Comparison of ENCODE assay signal across 10 cellular contexts in genomic region chr17:68777243-68777855, GRCh38.
DNase-seq lines count a peak whose midpoint lies in the region; ATAC-seq and TF ChIP-seq lines count a peak whose summit lies in the region.
"Had no signal": no experiment of that assay in that cellular context is flagged by ENCODE, and none has a peak within 500 bp of the region (broad histone marks: within the 10 kb centered on the region; RNA-seq: fewer than 3 reads in every experiment).

No MANE protein-coding gene starts in this region.

- no peak overlapping the region for H3K4me3 Mint-ChIP-seq in stimulated activated memory B cell treated with anti-CD40 and anti-IgM and Interleukin-4, amounts not matched to agents 10 μg/mL and 1 μg/mL and 100 μg/mL, for 72 hours
- H3K4me3 Mint-ChIP-seq: activated naive CD8-positive, alpha-beta T cell treated with anti-CD3 and anti-CD28 coated beads, Interleukin-2, amount 10 ng/mL, durations not matched to agents 7 days and 5 days had no signal

- CTCF ChIA-PET in PC-9 (lab: Charles Lee), result no interaction called here

- H3K27me3 ChIP-seq in HL-60 (ENCODE audit: insufficient read depth, poor library complexity, severe bottlenecking), result no peaks in the 10 kb centered on the region
- H3K27me3 ChIP-seq in PC-9 (ENCODE audit: insufficient read depth, low read depth), result no peaks in the 10 kb centered on the region
- H3K27me3 ChIP-seq in kidney epithelial cell (ENCODE audit: control insufficient read depth, insufficient read depth, low read length), result no peaks in the 10 kb centered on the region
- H3K27me3 ChIP-seq: BLaER1 treated with 17β-estradiol and CSF1 and Interleukin-3, amounts not matched to agents 10 nM and 100 nM had no signal

- DNase-seq in NCI-H1436 (lab: John Stamatoyannopoulos, UW) (peak; percentile 51), NCI-H1436 treated with DMSO at 0.1 percent for 48 hours (lab: John Stamatoyannopoulos, UW) (no peak), HL-60 (ENCODE audit: low read depth in 1 of 2, low spot score in 1 of 2) (peak in 1 of 2 experiments; percentile 45), PC-9 (peak in 1 of 2 experiments; percentile 39), cerebellar cortex (ENCODE audit: low spot score) (peak; percentile 61), kidney epithelial cell (ENCODE audit: low read depth) (no peak)
- DNase-seq: activated naive CD8-positive, alpha-beta T cell treated with anti-CD3 and anti-CD28 coated beads, Interleukin-2, amount 10 ng/mL, durations not matched to agents 7 days and 5 days had no signal

- no peaks in the 10 kb centered on the region for H3K27me3 Mint-ChIP-seq in stimulated activated memory B cell treated with anti-CD40 and anti-IgM and Interleukin-4, amounts not matched to agents 10 μg/mL and 1 μg/mL and 100 μg/mL, for 72 hours

- no peaks in the 10 kb centered on the region for H3K4me1 ChIP-seq in PC-9 (replicated peaks; ENCODE audit: insufficient read depth)

- no peak overlapping the region for H3K4me2 ChIP-seq in PC-9

- peaks cover 26% of the 10 kb centered on the region for H3K4me1 Mint-ChIP-seq in stimulated activated memory B cell treated with anti-CD40 and anti-IgM and Interleukin-4, amounts not matched to agents 10 μg/mL and 1 μg/mL and 100 μg/mL, for 72 hours

- POLR2A ChIA-PET in PC-9 (lab: Charles Lee; ENCODE audit: unreplicated experiment), result no interaction called here

- no peak overlapping the region for H3K27ac ChIP-seq in HL-60 (replicated peaks)
- no peak overlapping the region for H3K27ac ChIP-seq in PC-9

- ATAC-seq in stimulated activated memory B cell treated with anti-CD40 and anti-IgM and Interleukin-4, amounts not matched to agents 10 μg/mL and 1 μg/mL and 100 μg/mL, for 72 hours, result no peak
- ATAC-seq in HG03039 (IDR thresholded peaks at IDR 0.05; ENCODE audit: unreplicated experiment), result no peak

- peak; percentile 50 for TF ChIP-seq CTCF in HL-60 (IDR thresholded peaks at IDR 0.05; ENCODE audit: insufficient read depth, low read length)
- TF ChIP-seq CTCF in PC-9 (conservative IDR thresholded peaks at IDR 0.05), result peak; percentile 80
- TF ChIP-seq CTCF in kidney epithelial cell (IDR thresholded peaks at IDR 0.05; ENCODE audit: insufficient read depth, low read length, poor library complexity, severe bottlenecking), result peak; percentile 72

- peak overlapping the region; percentile 55 for H3K27ac Mint-ChIP-seq in stimulated activated memory B cell treated with anti-CD40 and anti-IgM and Interleukin-4, amounts not matched to agents 10 μg/mL and 1 μg/mL and 100 μg/mL, for 72 hours
- H3K27ac Mint-ChIP-seq: activated naive CD8-positive, alpha-beta T cell treated with anti-CD3 and anti-CD28 coated beads, Interleukin-2, amount 10 ng/mL, durations not matched to agents 7 days and 5 days had no signal

- H3K4me3 ChIP-seq in HL-60 (replicated peaks; ENCODE audit: insufficient read depth, low read length), result no peak overlapping the region
- no peak overlapping the region for H3K4me3 ChIP-seq in PC-9
- H3K4me3 ChIP-seq in kidney epithelial cell (ENCODE audit: low read depth, low read length), result no peak overlapping the region
- H3K4me3 ChIP-seq: BLaER1 treated with 17β-estradiol and CSF1 and Interleukin-3, amounts not matched to agents 10 nM and 100 nM had no signal

- no peaks in the 10 kb centered on the region for H4K20me1 ChIP-seq in PC-9 (ENCODE audit: insufficient read depth)
- H4K20me1 ChIP-seq: BLaER1 treated with 17β-estradiol and CSF1 and Interleukin-3, amounts not matched to agents 10 nM and 100 nM had no signal

- no peaks in the 10 kb centered on the region for H3K9me2 ChIP-seq in PC-9 (ENCODE audit: insufficient read depth)

- H3K9me3 Mint-ChIP-seq in stimulated activated memory B cell treated with anti-CD40 and anti-IgM and Interleukin-4, amounts not matched to agents 10 μg/mL and 1 μg/mL and 100 μg/mL, for 72 hours, result no peaks in the 10 kb centered on the region
- H3K9me3 Mint-ChIP-seq: activated naive CD8-positive, alpha-beta T cell treated with anti-CD3 and anti-CD28 coated beads, Interleukin-2, amount 10 ng/mL, durations not matched to agents 7 days and 5 days had no signal

- H2AFZ ChIP-seq in PC-9, result 0 out of 2 replicates have a peak overlapping the region, but pooled peaks have one; percentile 43

- peaks cover 6% of the 10 kb centered on the region; the same call in 1 of the 2 replicates for H3K9me3 ChIP-seq in PC-9 (ENCODE audit: insufficient read depth, low read depth)

- intact Hi-C loops in PC-9 (cut with micrococcal nuclease; ENCODE audit: unreplicated experiment), result loop anchor here (1.0 to 10.0 kb wide), 3 partner anchors 195 to 747 kb away; no protein-coding TSS in a partner anchor

- no peaks in the 10 kb centered on the region for H3F3A ChIP-seq in PC-9 (ENCODE audit: insufficient read depth, low read depth)

- no peaks in the 10 kb centered on the region for H3K79me2 ChIP-seq in PC-9 (ENCODE audit: low read depth)

- BruUV-seq in PC-9 (replicated peaks; lab: Mats Ljungman, UMichigan), result no TSS peak

- H3K36me3 ChIP-seq in PC-9 (ENCODE audit: low read depth) (no peaks in the 10 kb centered on the region), kidney epithelial cell (ENCODE audit: control insufficient read depth, insufficient read depth, low read length) (no peaks in the 10 kb centered on the region)
- H3K36me3 ChIP-seq: BLaER1 treated with 17β-estradiol and CSF1 and Interleukin-3, amounts not matched to agents 10 nM and 100 nM had no signal

- H3K36me3 Mint-ChIP-seq in stimulated activated memory B cell treated with anti-CD40 and anti-IgM and Interleukin-4, amounts not matched to agents 10 μg/mL and 1 μg/mL and 100 μg/mL, for 72 hours, result no peaks in the 10 kb centered on the region
- H3K36me3 Mint-ChIP-seq: activated naive CD8-positive, alpha-beta T cell treated with anti-CD3 and anti-CD28 coated beads, Interleukin-2, amount 10 ng/mL, durations not matched to agents 7 days and 5 days had no signal

Comparison
In these comparisons a context has a peak if more than half of its experiments do, and no peak if none do; other contexts are left out.
1. DNase-seq: peak in NCI-H1436 (single experiment) and cerebellar cortex (single experiment); none in NCI-H1436 treated with DMSO at 0.1 percent for 48 hours (single experiment) and kidney epithelial cell (single experiment).
2. Peak in every context shown above with its lines, with median percentiles within 50 percentile points of each other: CTCF ChIP-seq.